In genomic region chr5:151659001-151659754, GRCh38 we compare ENCODE assay signal across 8 cellular contexts. TPM values are rescaled to one million over a fixed set of nuclear protein-coding genes. Genes with fewer than 3 reads are reported as not detected.
A peak's percentile ranks its signal among the peaks of the same experiment; 100 is the strongest.
DNase-seq lines count a peak whose midpoint lies in the region; ATAC-seq and TF ChIP-seq lines count a peak whose summit lies in the region.

No MANE protein-coding gene starts in this region.

- peak; percentile 46 for ATAC-seq in GM19328 (IDR thresholded peaks at IDR 0.05; ENCODE audit: unreplicated experiment)
- peak; percentile 54 for ATAC-seq in HG03442 (IDR thresholded peaks at IDR 0.05; ENCODE audit: unreplicated experiment)

- DNase-seq in NCI-H526 treated with DMSO at 0.1 percent for 48 hours (lab: John Stamatoyannopoulos, UW), result peak; percentile 58
- peak; percentile 68 to 75 for DNase-seq in activated CD4-positive, alpha-beta T cell treated with anti-CD3 and anti-CD28 coated beads, Interleukin-2, amount 50 U/mL, for 4 hours
- DNase-seq in ecto neural progenitor cell (ENCODE audit: low spot score), result peak; percentile 92
- peak; percentile 85 to 86 for DNase-seq in lung microvascular endothelial cell (ENCODE audit: low read depth in 2 of 2)
- DNase-seq in stimulated activated CD8-positive, alpha-beta memory T cell treated with anti-CD3 and anti-CD28 coated beads, Interleukin-12 subunit alpha, Interleukin-12 subunit beta, amount 100 ng/mL, for 4 hours (ENCODE audit: low read depth), result peak; percentile 53

- H3K27ac ChIP-seq in C4-2B, result no peak overlapping the region

- TF ChIP-seq CTCF in C4-2B (conservative IDR thresholded peaks at IDR 0.05), result peak; percentile 94

RNA-seq across cellular contexts. Expression of gene SPARC, which starts 27.5 kb away (rescaled TPM):
- total RNA-seq in lung microvascular endothelial cell, result 92.5 and 367 TPM in 2 replicates
